Comparison of ENCODE assay signal across 8 cellular contexts in the genomic region with DNA sequence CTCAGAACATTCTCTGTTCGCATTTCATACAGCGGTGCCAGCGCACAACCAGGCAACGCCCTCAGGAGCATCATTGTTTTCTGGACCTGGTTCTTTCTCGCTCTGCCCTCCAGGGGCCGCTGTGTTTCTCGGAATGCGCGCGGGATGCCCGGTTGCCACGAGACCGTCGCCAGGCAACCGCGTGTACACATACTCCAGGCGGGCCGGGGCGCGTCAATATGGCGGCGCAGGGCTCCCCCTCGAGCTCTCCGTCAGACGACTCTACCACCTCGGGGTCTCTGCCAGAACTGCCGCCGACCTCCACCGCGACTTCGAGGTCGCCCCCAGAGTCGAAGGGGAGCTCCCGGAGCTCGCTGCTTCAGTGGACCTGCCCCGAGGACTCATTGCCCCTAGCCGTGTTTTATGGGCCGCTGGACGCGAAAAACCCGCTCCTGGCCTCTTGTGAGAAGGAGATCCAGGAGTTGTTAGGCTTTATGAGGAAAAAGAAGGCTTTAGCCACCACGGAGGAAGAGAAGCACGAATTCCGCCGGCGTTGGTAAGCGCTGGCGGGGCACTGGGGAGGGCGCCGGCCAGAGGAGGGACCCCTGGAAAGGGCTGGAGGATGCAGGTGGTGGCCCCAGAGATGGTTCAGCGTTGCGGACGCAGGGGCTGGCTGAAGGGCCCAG. TPM values are rescaled to one million over a fixed set of nuclear protein-coding genes. Genes with fewer than 3 reads are reported as not detected.
DNase-seq lines count a peak whose midpoint lies in the region; ATAC-seq, FAIRE-seq and TF ChIP-seq lines count a peak whose summit lies in the region.

A gene with protein sequence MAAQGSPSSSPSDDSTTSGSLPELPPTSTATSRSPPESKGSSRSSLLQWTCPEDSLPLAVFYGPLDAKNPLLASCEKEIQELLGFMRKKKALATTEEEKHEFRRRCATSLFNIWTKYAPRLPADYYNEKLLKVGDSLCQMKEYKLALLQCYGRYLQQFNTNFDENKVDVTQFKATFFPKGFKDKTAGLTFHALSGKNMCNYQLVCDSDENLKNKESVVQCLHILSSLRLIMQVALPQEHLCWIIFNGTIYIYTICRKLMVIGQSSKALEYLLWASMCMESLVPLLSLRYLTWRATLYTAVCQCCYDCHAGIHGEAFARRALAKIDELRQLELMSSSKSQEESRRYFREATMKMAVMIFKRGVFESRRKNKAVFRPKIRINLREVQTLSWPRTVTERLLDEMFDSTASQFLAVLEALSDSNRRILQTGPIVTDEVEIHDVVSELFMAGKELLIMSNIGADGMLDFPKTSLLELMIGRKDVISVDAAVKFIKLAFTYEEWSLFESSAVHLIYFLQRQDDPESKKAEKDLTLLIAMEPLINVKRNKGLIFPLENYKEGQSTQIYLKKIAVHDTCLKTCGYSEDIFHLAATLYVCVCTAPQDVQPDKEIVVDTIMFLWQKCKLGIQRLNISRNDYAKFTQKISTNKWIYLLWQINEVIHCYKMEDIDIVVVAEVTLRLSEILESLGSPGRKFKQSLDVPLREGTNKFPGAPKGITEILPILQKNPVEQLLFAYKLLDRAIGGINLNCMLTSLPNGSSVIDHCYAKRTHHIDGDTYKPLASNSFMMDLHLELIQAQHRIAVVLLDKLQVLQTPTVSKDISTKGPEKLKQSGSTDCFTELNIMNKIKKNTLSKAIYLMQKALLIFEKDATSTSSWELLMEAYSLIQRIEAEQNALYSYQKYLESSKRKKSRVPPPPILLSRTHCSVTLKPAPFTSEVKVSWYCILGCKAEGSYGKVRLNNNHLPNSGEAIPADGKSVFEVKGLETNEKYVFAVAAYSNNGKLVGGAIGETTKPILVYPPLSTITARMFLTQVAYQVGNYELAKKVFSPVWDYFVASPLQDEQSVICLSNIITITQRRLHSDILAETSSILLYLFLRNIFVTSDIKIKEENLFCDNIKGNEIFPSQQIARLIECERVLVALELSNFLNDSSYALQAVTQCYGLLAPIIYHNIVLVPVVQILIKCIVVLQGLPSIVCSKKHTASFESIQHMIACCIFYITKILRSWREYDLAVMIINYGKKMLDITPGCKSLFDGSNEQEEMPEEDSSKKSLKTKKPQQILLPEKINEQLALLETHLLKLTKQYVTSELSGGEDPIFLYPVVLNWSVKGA (N-terminal part only) (plus strand): TSS at position 186 of the 665 bp plus-strand sequence. CDS start 33 bp downstream, at position 219.

- ATAC-seq in HG02885 (IDR thresholded peaks at IDR 0.05; ENCODE audit: poor library complexity, unreplicated experiment) = peak; percentile 93

- H3K4me3 Mint-ChIP-seq in T-helper 2 cell treated with Interferon-gamma antibody and Interleukin-4, amounts not matched to agents 5 μg/mL and 100 μg/mL, for 36 hours = peak within 1 kb of the TSS; percentile 87

- peaks cover 25% of the 10 kb centered on the region for H3K27me3 Mint-ChIP-seq in T-helper 2 cell treated with Interferon-gamma antibody and Interleukin-4, amounts not matched to agents 5 μg/mL and 100 μg/mL, for 36 hours (ENCODE audit: low read depth)

- no peaks in the 10 kb centered on the region for H3K36me3 Mint-ChIP-seq in T-helper 2 cell treated with Interferon-gamma antibody and Interleukin-4, amounts not matched to agents 5 μg/mL and 100 μg/mL, for 36 hours (ENCODE audit: low read depth)

- DNase-seq in GM12892 (ENCODE audit: insufficient read length) (peak; percentile 81), NCI-H187 (lab: John Stamatoyannopoulos, UW) (peak; percentile 88 to 96), astrocyte of the cerebellum (ENCODE audit: low read depth) (peak; percentile 82), hepatic stellate cell (ENCODE audit: low spot score) (peak; percentile 87), renal cortical epithelial cell (ENCODE audit: low read depth) (peak; percentile 84), RKO (ENCODE audit: low spot score) (no peak)
- DNase-seq in T-helper 2 cell treated with Interferon-gamma antibody and Interleukin-4, amounts not matched to agents 5 μg/mL and 100 μg/mL, for 36 hours (ENCODE audit: low spot score) = peak; percentile 90

- H3K4me1 Mint-ChIP-seq in T-helper 2 cell treated with Interferon-gamma antibody and Interleukin-4, amounts not matched to agents 5 μg/mL and 100 μg/mL, for 36 hours (ENCODE audit: low read depth) = peaks cover 40% of the 10 kb centered on the region

- peak within 1 kb of the TSS; percentile 72 for H3K27ac Mint-ChIP-seq in T-helper 2 cell treated with Interferon-gamma antibody and Interleukin-4, amounts not matched to agents 5 μg/mL and 100 μg/mL, for 36 hours

- in situ Hi-C loops in astrocyte of the cerebellum (cut with HindIII; ENCODE audit: low sequenced_read_pairs) = no loop called here

- no peak for TF ChIP-seq POLR2A in GM12892 (IDR thresholded peaks at IDR 0.05; ENCODE audit: low read depth, low read length)

- H3K9me3 Mint-ChIP-seq in T-helper 2 cell treated with Interferon-gamma antibody and Interleukin-4, amounts not matched to agents 5 μg/mL and 100 μg/mL, for 36 hours = no peaks in the 10 kb centered on the region

- peak; percentile 91 for FAIRE-seq in GM12892 (lab: Jason Lieb, UNC)

- peak; percentile 89 for TF ChIP-seq CTCF in astrocyte of the cerebellum (IDR thresholded peaks at IDR 0.05; ENCODE audit: low read depth, low read length, missing control alignments)

- H3K4me3 ChIP-seq in astrocyte of the cerebellum (ENCODE audit: low read depth, low read length) = peak within 1 kb of the TSS; percentile 62

RNA-seq across cellular contexts. Expression of the gene that starts here (rescaled TPM):
- polyA plus RNA-seq in GM12892 (2012; ENCODE audit: missing spikeins) = 1.1 TPM
- total RNA-seq in renal cortical epithelial cell = 3.3 and 11.3 TPM in 2 replicates
